ENCODE assay signal across 1 cellular context in genomic region chr7:99729501-99730261, GRCh38.
A peak's percentile ranks its signal among the peaks of the same experiment; 100 is the strongest.
TF ChIP-seq lines count a peak whose summit lies in the region.

No MANE protein-coding gene starts in this region.

TF ChIP-seq in HepG2, 621 proteins besides CTCF, POLR2A, EP300 and RAD21 (continued from another document and continues in another):
- TF ChIP-seq ZNF687 (CRISPR knock-in tag; IDR thresholded peaks at IDR 0.05) (no peak), ZNF280B (CRISPR knock-in tag; IDR thresholded peaks at IDR 0.05; ENCODE audit: borderline replicate concordance) (no peak), ZNF101 (CRISPR knock-in tag; IDR thresholded peaks at IDR 0.05; ENCODE audit: borderline replicate concordance, low read depth) (no peak), ZMYM3 (CRISPR knock-in tag; IDR thresholded peaks at IDR 0.05) (no peak), NFE2L1 (CRISPR knock-in tag; IDR thresholded peaks at IDR 0.05; ENCODE audit: borderline replicate concordance) (no peak), SOX13 (IDR thresholded peaks at IDR 0.05) (peak; percentile 60; the same call in 1 of the 2 replicates), SOX13 (CRISPR knock-in tag; conservative IDR thresholded peaks at IDR 0.05 in 1 of 2, IDR thresholded peaks at IDR 0.05 in 1 of 2) (peak in 1 of 2 experiments; percentile 94; a peak in 2 of 4 replicates), NFE2 (CRISPR knock-in tag; IDR thresholded peaks at IDR 0.05) (no peak), ZBTB26 (CRISPR knock-in tag; IDR thresholded peaks at IDR 0.05; ENCODE audit: borderline replicate concordance) (no peak), ZNF34 (CRISPR knock-in tag; IDR thresholded peaks at IDR 0.05; ENCODE audit: borderline replicate concordance) (no peak), MBD4 (IDR thresholded peaks at IDR 0.05; ENCODE audit: borderline replicate concordance, low read length) (no peak), GATAD2A (CRISPR knock-in tag; IDR thresholded peaks at IDR 0.05) (peak; percentile 89), HNF4G (IDR thresholded peaks at IDR 0.05; ENCODE audit: borderline replicate concordance, low read depth, low read length) (peak; percentile 27; the same call in 1 of the 2 replicates), HNF4G (CRISPR knock-in tag; IDR thresholded peaks at IDR 0.05; ENCODE audit: borderline replicate concordance, low read depth) (no peak), KLF16 (CRISPR knock-in tag; IDR thresholded peaks at IDR 0.05) (no peak), ETV5 (CRISPR knock-in tag; IDR thresholded peaks at IDR 0.05; ENCODE audit: borderline replicate concordance) (peak; percentile 62; the same call in 1 of the 2 replicates), ZBTB7B (CRISPR knock-in tag; IDR thresholded peaks at IDR 0.05) (peak; percentile 54; the same call in 1 of the 2 replicates), ZNF646 (CRISPR knock-in tag; IDR thresholded peaks at IDR 0.05) (no peak), ZNF556 (CRISPR knock-in tag; IDR thresholded peaks at IDR 0.05; ENCODE audit: borderline replicate concordance) (0 out of 2 replicates have a peak, but pooled peaks have one; percentile 28), CREM (IDR thresholded peaks at IDR 0.05) (peak; percentile 35; the same call in 1 of the 2 replicates), CREM (CRISPR knock-in tag; IDR thresholded peaks at IDR 0.05) (no peak), SMAD1 (CRISPR knock-in tag; IDR thresholded peaks at IDR 0.05; ENCODE audit: borderline replicate concordance, low read depth) (no peak), CREB1 (IDR thresholded peaks at IDR 0.05) (no peak), CREB1 (CRISPR knock-in tag; IDR thresholded peaks at IDR 0.05) (no peak; the same call in none of the 2 replicates), ZBTB44 (CRISPR knock-in tag; IDR thresholded peaks at IDR 0.05) (no peak), SALL1 (CRISPR knock-in tag; IDR thresholded peaks at IDR 0.05) (peak; percentile 51; the same call in 1 of the 2 replicates), CSRNP2 (CRISPR knock-in tag; conservative IDR thresholded peaks at IDR 0.05; ENCODE audit: low read depth) (no peak), KDM6A (CRISPR knock-in tag; IDR thresholded peaks at IDR 0.05; ENCODE audit: low read depth) (no peak), HNF1B (CRISPR knock-in tag; IDR thresholded peaks at IDR 0.05) (0 out of 2 replicates have a peak, but pooled peaks have one; percentile 55), ARNT2 (CRISPR knock-in tag; IDR thresholded peaks at IDR 0.05; ENCODE audit: low read depth) (no peak), SMAD9 (CRISPR knock-in tag; IDR thresholded peaks at IDR 0.05) (no peak), FOXK1 (CRISPR knock-in tag; IDR thresholded peaks at IDR 0.05; ENCODE audit: borderline replicate concordance, low read depth) (peak; percentile 47; the same call in 1 of the 2 replicates), ZNF678 (CRISPR knock-in tag; IDR thresholded peaks at IDR 0.05) (no peak), HOXD1 (CRISPR knock-in tag; IDR thresholded peaks at IDR 0.05) (peak; percentile 85; the same call in 1 of the 2 replicates), ZNF333 (CRISPR knock-in tag; IDR thresholded peaks at IDR 0.05; ENCODE audit: borderline replicate concordance) (no peak), ZMYM4 (CRISPR knock-in tag; IDR thresholded peaks at IDR 0.05) (0 out of 2 replicates have a peak, but pooled peaks have one; percentile 32), ZFX (CRISPR knock-in tag; IDR thresholded peaks at IDR 0.05; ENCODE audit: low read depth) (peak; percentile 40; the same call in 1 of the 2 replicates), CERS6 (CRISPR knock-in tag; IDR thresholded peaks at IDR 0.05) (no peak), DRAP1 (CRISPR knock-in tag; IDR thresholded peaks at IDR 0.05) (no peak), DMAP1 (CRISPR knock-in tag; IDR thresholded peaks at IDR 0.05) (peak; percentile 28; the same call in 1 of the 2 replicates), ZNF414 (CRISPR knock-in tag; IDR thresholded peaks at IDR 0.05) (no peak)
